8 cellular contexts compared by ENCODE assay signal in genomic region chr22:19880786-19881569, GRCh38. TPM values are rescaled to one million over a fixed set of nuclear protein-coding genes. Genes with fewer than 3 reads are reported as not detected.
DNase-seq lines count a peak whose midpoint lies in the region; ATAC-seq and TF ChIP-seq lines count a peak whose summit lies in the region.

No MANE protein-coding gene starts in this region.

- intact Hi-C loops in natural killer cell (cut with micrococcal nuclease) = no loop called here

- peak overlapping the region; percentile 55 for H2AK5ac ChIP-seq in mesendoderm (ENCODE audit: low read length)

- H3K27me3 ChIP-seq in endodermal cell (ENCODE audit: control insufficient read depth, insufficient read depth, low read length, poor library complexity, severe bottlenecking) (no peaks in the 10 kb centered on the region), mesendoderm (ENCODE audit: insufficient read depth, low read length, poor library complexity) (no peaks in the 10 kb centered on the region)

- H3K4ac ChIP-seq in mesendoderm (ENCODE audit: low read depth, low read length) = peak overlapping the region; percentile 71

- H3K4me1 ChIP-seq in endodermal cell (ENCODE audit: control insufficient read depth, insufficient read depth, low read length) = peaks cover 10% of the 10 kb centered on the region
- peaks cover 12% of the 10 kb centered on the region for H3K4me1 ChIP-seq in mesendoderm (ENCODE audit: control insufficient read depth, low read depth, low read length)

- H2BK5ac ChIP-seq in mesendoderm (ENCODE audit: low read length) = peak overlapping the region; percentile 87

- no peak overlapping the region for H4K8ac ChIP-seq in mesendoderm (ENCODE audit: low read depth, low read length)

- DNase-seq in AG08396 (ENCODE audit: low spot score) (peak; percentile 98), M059J (ENCODE audit: low read depth) (peak; percentile 95), endodermal cell (peak; percentile 98), mesendoderm (peak; percentile 99), T-helper 9 cell (no peak), SK-N-DZ (ENCODE audit: low spot score) (no peak), natural killer cell (no peak)

- ATAC-seq in natural killer cell = no peak
- ATAC-seq in GM18858 (IDR thresholded peaks at IDR 0.05; ENCODE audit: unreplicated experiment) = no peak

- H4K5ac ChIP-seq in mesendoderm (ENCODE audit: low read length) = no peak overlapping the region

- peak overlapping the region; percentile 71 for H3K56ac ChIP-seq in mesendoderm (ENCODE audit: low read length)

- peaks cover 5% of the 10 kb centered on the region for H3K79me2 ChIP-seq in mesendoderm (ENCODE audit: control insufficient read depth, insufficient read depth, low read length)

- peak overlapping the region; percentile 13 for H3K4me2 ChIP-seq in mesendoderm (ENCODE audit: low read length)

- H2BK120ac ChIP-seq in mesendoderm (ENCODE audit: low read depth, low read length) = no peak overlapping the region

- H3K4me1 Mint-ChIP-seq in endodermal cell (peaks cover 21% of the 10 kb centered on the region), natural killer cell (no peaks in the 10 kb centered on the region)

- no peak overlapping the region for H2BK15ac ChIP-seq in mesendoderm (replicated peaks; ENCODE audit: low read depth)

- TF ChIP-seq CTCF in endodermal cell (conservative IDR thresholded peaks at IDR 0.05) (no peak), natural killer cell (IDR thresholded peaks at IDR 0.05) (no peak)

- H3K27me3 Mint-ChIP-seq in endodermal cell (ENCODE audit: insufficient read depth) = peaks cover 9% of the 10 kb centered on the region
- no peaks in the 10 kb centered on the region for H3K27me3 Mint-ChIP-seq in natural killer cell (ENCODE audit: low read depth in 2 of 2)

- H3K9me3 ChIP-seq in endodermal cell (ENCODE audit: control insufficient read depth, low read length) = no peaks in the 10 kb centered on the region

- no peaks in the 10 kb centered on the region for H3K9me3 Mint-ChIP-seq in endodermal cell
- H3K9me3 Mint-ChIP-seq in natural killer cell = no peaks in the 10 kb centered on the region

- peak overlapping the region; percentile 52 for H3K18ac ChIP-seq in mesendoderm (ENCODE audit: low read length)

- H3K4me3 Mint-ChIP-seq in endodermal cell (peak overlapping the region; percentile 34), natural killer cell (no peak overlapping the region)

- H3K36me3 Mint-ChIP-seq in endodermal cell (ENCODE audit: low read depth) (no peaks in the 10 kb centered on the region), natural killer cell (no peaks in the 10 kb centered on the region)

- peaks cover 3% of the 10 kb centered on the region for H3K79me1 ChIP-seq in mesendoderm (ENCODE audit: low read length)

- peak overlapping the region; percentile 58 for H3K9ac ChIP-seq in endodermal cell (ENCODE audit: extremely low read depth, low read length, poor library complexity, severe bottlenecking)
- peak overlapping the region; percentile 57 for H3K9ac ChIP-seq in mesendoderm (ENCODE audit: low read length)

- H3K27ac Mint-ChIP-seq in endodermal cell (peak overlapping the region; percentile 90), natural killer cell (no peak overlapping the region)

- H3K27ac ChIP-seq in endodermal cell (ENCODE audit: low read depth, low read length) (peak overlapping the region; percentile 93), mesendoderm (ENCODE audit: low read depth, low read length) (peak overlapping the region; percentile 82)

- H3K4me3 ChIP-seq in endodermal cell (ENCODE audit: low read length) (peak overlapping the region; percentile 44), mesendoderm (ENCODE audit: low read length) (no peak overlapping the region)

- H3K36me3 ChIP-seq in endodermal cell (ENCODE audit: control insufficient read depth, insufficient read depth, low read length) (no peaks in the 10 kb centered on the region), mesendoderm (ENCODE audit: control insufficient read depth, insufficient read depth, low read length) (no peaks in the 10 kb centered on the region)

- no peak overlapping the region for H3K23ac ChIP-seq in mesendoderm (ENCODE audit: low read length)

- WGBS in endodermal cell (ENCODE audit: insufficient coverage in 1 of 2, insufficient read length in 1 of 2), 2 experiments = 25 to 32% methylated on average over 17 to 27 of the region's 27 CpGs
- no CpG with 5 or more reads among the region's 27 CpGs for WGBS in mesendoderm (ENCODE audit: extremely low coverage, insufficient coverage, low lambda C conversion rate)

RNA-seq across cellular contexts. Expression of gene GNB1L, which starts 26.3 kb away (rescaled TPM):
- total RNA-seq in M059J (2014; rRNA removed; shearing (Covaris generic)) = 4.0 and 7.6 TPM in 2 replicates
- total RNA-seq in endodermal cell = 10 to 100 TPM in 1 of 2 donors, 1 to 10 TPM in 1; 9.5 to 12.2 TPM
- 10.1 TPM for polyA plus RNA-seq in endodermal cell (2013, experiment 1 of 2)
- polyA plus RNA-seq in endodermal cell (2013, experiment 2 of 2) = 7.7 TPM
- polyA plus RNA-seq in mesendoderm (2013, experiment 1 of 2) = 4.7 TPM
- 4.2 TPM for polyA plus RNA-seq in mesendoderm (2013, experiment 2 of 2)
- polyA plus RNA-seq in SK-N-DZ (2014; cell fraction: cytosol; rRNA removed) = 10.7 and 14.6 TPM in 2 replicates
- polyA plus RNA-seq in SK-N-DZ (2014; cell fraction: nucleus; rRNA removed) = 7.8 and 8.6 TPM in 2 replicates
- total RNA-seq in natural killer cell = 1 to 10 TPM; 5.1 to 5.3 (median 5.3) TPM

RNA-seq across cellular contexts. Expression of gene RTL10, which starts 26.3 kb away (rescaled TPM):
- 3.5 and 7.6 TPM in 2 replicates for total RNA-seq in M059J (2014; rRNA removed; shearing (Covaris generic))
- total RNA-seq in endodermal cell (10 to 100 TPM; 20.6 to 22.2 TPM), natural killer cell (10 to 100 TPM in 2 of 3 donors, 1 to 10 TPM in 1; 6.4 to 12.5 (median 11.7) TPM)
- 12.4 TPM for polyA plus RNA-seq in endodermal cell (2013, experiment 1 of 2)
- 12.1 TPM for polyA plus RNA-seq in endodermal cell (2013, experiment 2 of 2)
- polyA plus RNA-seq in mesendoderm (2013, experiment 1 of 2) = 7.4 TPM
- 7.6 TPM for polyA plus RNA-seq in mesendoderm (2013, experiment 2 of 2)
- 11.0 and 14.0 TPM in 2 replicates for polyA plus RNA-seq in SK-N-DZ (2014; cell fraction: cytosol; rRNA removed)
- polyA plus RNA-seq in SK-N-DZ (2014; cell fraction: nucleus; rRNA removed) = 10.2 and 16.6 TPM in 2 replicates

Comparison
In these comparisons a context has a peak if more than half of its experiments do, and no peak if none do; other contexts are left out.
1. DNase-seq: peak in AG08396 (single experiment), M059J (single experiment), endodermal cell (single experiment) and mesendoderm (single experiment); none in T-helper 9 cell (single experiment), SK-N-DZ (single experiment) and natural killer cell (single experiment).